Comparison of ENCODE assay signal across 32 cellular contexts in genomic region chr12:75883241-75883640, GRCh38.
DNase-seq lines count a peak whose midpoint lies in the region; ATAC-seq, FAIRE-seq and TF ChIP-seq lines count a peak whose summit lies in the region.
"Had no signal": no experiment of that assay in that cellular context is flagged by ENCODE, and none has a peak within 500 bp of the region (broad histone marks: within the 10 kb centered on the region; RNA-seq: fewer than 3 reads in every experiment).

No MANE protein-coding gene starts in this region.

- H3K4me3 Mint-ChIP-seq in glutamatergic neuron (ENCODE audit: unreplicated experiment), result peak overlapping the region; percentile 2
- H3K4me3 Mint-ChIP-seq: activated naive CD4-positive, alpha-beta T cell treated with anti-CD3 and anti-CD28 coated beads, Interleukin-2, amount 10 ng/mL, durations not matched to agents 7 days and 5 days; activated T-helper 17 cell treated with anti-CD3 and anti-CD28 coated beads, Interleukin-2, amount 50 U/mL, for 72 hours; CD8-positive, alpha-beta T cell; endodermal cell; natural killer cell treated with Interleukin-12 subunit alpha and Interleukin-12 subunit beta and Interleukin-15 and Interleukin-18, amount 100 ng/mL, for 72 hours; T-helper 2 cell treated with Interferon-gamma antibody and Interleukin-4, amounts not matched to agents 5 μg/mL and 100 μg/mL, for 36 hours had no signal

- H3K79me1 ChIP-seq in IMR-90 (ENCODE audit: low read depth in 1 of 2, low read length in 2 of 2), result no peaks in the 10 kb centered on the region

- peak overlapping the region; percentile 81; the same call in 2 of the 3 replicates for H2BK15ac ChIP-seq in IMR-90 (ENCODE audit: low read depth, low read length)

- 51% methylated on average over 2 of the region's 3 CpGs; no CpG with 5 or more reads in 1 of the 2 experiments for WGBS in IMR-90 (ENCODE audit: extremely low coverage in 2 of 2, insufficient read length in 1 of 2), 2 experiments
- 49 to 77% (median 61%) methylated on average over 3 of the region's 3 CpGs for WGBS in spleen, 5 donors

- no TSS peak for BruUV-seq in IMR-90 (replicated peaks; lab: Mats Ljungman, UMichigan)

- H3K4me2 ChIP-seq in IMR-90 (ENCODE audit: low read depth, low read length), result no peak overlapping the region

- peaks cover 32% of the 10 kb centered on the region for H3K4me1 Mint-ChIP-seq in glutamatergic neuron (ENCODE audit: low read depth, unreplicated experiment)
- H3K4me1 Mint-ChIP-seq: activated naive CD4-positive, alpha-beta T cell treated with anti-CD3 and anti-CD28 coated beads, Interleukin-2, amount 10 ng/mL, durations not matched to agents 7 days and 5 days; activated T-helper 17 cell treated with anti-CD3 and anti-CD28 coated beads, Interleukin-2, amount 50 U/mL, for 72 hours had no signal

- no peak overlapping the region for H3K14ac ChIP-seq in IMR-90 (replicated peaks; ENCODE audit: low read depth, low read length)

- no peak overlapping the region for H3K27ac ChIP-seq in IMR-90 (ENCODE audit: insufficient read depth, low read length)
- no peak overlapping the region for H3K27ac ChIP-seq in spleen
- H3K27ac ChIP-seq in kidney (ENCODE audit: low read depth in 2 of 2, low read length in 2 of 2), result no peak overlapping the region
- H3K27ac ChIP-seq: brain microvascular endothelial cell, heart left ventricle, tibial artery had no signal

- 0 out of 2 replicates have a peak overlapping the region, but pooled peaks have one; percentile 11 for H2BK120ac ChIP-seq in IMR-90 (ENCODE audit: low read depth, low read length)

- no peak overlapping the region for H2BK5ac ChIP-seq in IMR-90 (ENCODE audit: low read depth, low read length, poor library complexity, severe bottlenecking)

- H3K27me3 ChIP-seq in IMR-90 (ENCODE audit: control insufficient read depth, insufficient read depth, low read length) (no peaks in the 10 kb centered on the region), spleen (replicated peaks in 1 of 7) (no peaks in the 10 kb centered on the region)
- H3K27me3 ChIP-seq: adrenal gland, BE2C, brain microvascular endothelial cell, heart left ventricle, tibial artery had no signal

- dilution Hi-C loops in IMR-90 (cut with HindIII; ENCODE audit: low sequenced_read_pairs, unreplicated experiment), result no loop called here

- no peak overlapping the region for H3K56ac ChIP-seq in IMR-90 (ENCODE audit: extremely low read depth, insufficient read depth, low read length)

- no peak for ATAC-seq in IMR-90 (ENCODE audit: low read depth)
- no peak for ATAC-seq in HG02642 (IDR thresholded peaks at IDR 0.05; ENCODE audit: poor library complexity, unreplicated experiment)
- ATAC-seq: activated T-helper 17 cell treated with anti-CD3 and anti-CD28 coated beads, Interleukin-2, amount 50 U/mL, for 72 hours; CD8-positive, alpha-beta T cell; esophagus mucosa; heart left ventricle; natural killer cell treated with Interleukin-12 subunit alpha and Interleukin-12 subunit beta and Interleukin-15 and Interleukin-18, amount 100 ng/mL, for 72 hours had no signal

- H3K27me3 Mint-ChIP-seq in glutamatergic neuron (ENCODE audit: unreplicated experiment), result no peaks in the 10 kb centered on the region

- no peaks in the 10 kb centered on the region for H3K9me3 ChIP-seq in IMR-90 (ENCODE audit: control insufficient read depth, insufficient read depth, low read length)
- H3K9me3 ChIP-seq in spleen, result no peaks in the 10 kb centered on the region
- H3K9me3 ChIP-seq in kidney (ENCODE audit: control insufficient read depth in 1 of 2, low read length in 2 of 2), result no peaks in the 10 kb centered on the region
- H3K9me3 ChIP-seq: adrenal gland, BE2C, heart left ventricle, tibial artery had no signal

- H2AK9ac ChIP-seq in IMR-90 (replicated peaks; ENCODE audit: low read depth, low read length, poor library complexity), result no peak overlapping the region

- in situ Hi-C loops in IMR-90 (cut with MboI; ENCODE audit: low sequenced_read_pairs), result no loop called here

- no peak overlapping the region for H4K5ac ChIP-seq in IMR-90 (ENCODE audit: low read depth, low read length)

- no peak overlapping the region for H3K27ac Mint-ChIP-seq in glutamatergic neuron (ENCODE audit: unreplicated experiment)
- H3K27ac Mint-ChIP-seq: activated naive CD4-positive, alpha-beta T cell treated with anti-CD3 and anti-CD28 coated beads, Interleukin-2, amount 10 ng/mL, durations not matched to agents 7 days and 5 days; activated T-helper 17 cell treated with anti-CD3 and anti-CD28 coated beads, Interleukin-2, amount 50 U/mL, for 72 hours; CD8-positive, alpha-beta T cell; endodermal cell; natural killer cell treated with Interleukin-12 subunit alpha and Interleukin-12 subunit beta and Interleukin-15 and Interleukin-18, amount 100 ng/mL, for 72 hours; T-helper 2 cell treated with Interferon-gamma antibody and Interleukin-4, amounts not matched to agents 5 μg/mL and 100 μg/mL, for 36 hours had no signal

- H4K8ac ChIP-seq in IMR-90 (ENCODE audit: low read depth in 2 of 2, low read length in 2 of 2), result no peak overlapping the region; a peak in 1 of 4 replicates

- H4K91ac ChIP-seq in IMR-90 (ENCODE audit: insufficient read depth, low read depth, low read length), result peak overlapping the region; percentile 25; the same call in 1 of the 2 replicates

- H3K4me1 ChIP-seq in IMR-90 (ENCODE audit: control insufficient read depth, insufficient read depth, low read length) (no peaks in the 10 kb centered on the region), spleen (no peaks in the 10 kb centered on the region), kidney (ENCODE audit: control insufficient read depth in 1 of 2, insufficient read depth in 1 of 2, low read depth in 1 of 2, low read length in 2 of 2) (no peaks in the 10 kb centered on the region)
- H3K4me1 ChIP-seq: BE2C, tibial artery had no signal

- TF ChIP-seq CTCF in IMR-90 (conservative IDR thresholded peaks at IDR 0.05; ENCODE audit: low read depth, low read length) (no peak), glutamatergic neuron (IDR thresholded peaks at IDR 0.05; ENCODE audit: partially characterized antibody, unreplicated experiment) (no peak), spleen (IDR thresholded peaks at IDR 0.05 in 8 of 11, conservative IDR thresholded peaks at IDR 0.05 in 3 of 11) (no peak), kidney (IDR thresholded peaks at IDR 0.05; ENCODE audit: borderline replicate concordance, extremely low read depth, insufficient read depth) (no peak)

- POLR2A ChIA-PET in IMR-90 (lab: Charles Lee; ENCODE audit: unreplicated experiment), result no interaction called here

- no peak overlapping the region for H3K18ac ChIP-seq in IMR-90 (ENCODE audit: low read depth, low read length)

- H3K36me3 Mint-ChIP-seq in glutamatergic neuron (ENCODE audit: unreplicated experiment), result no peaks in the 10 kb centered on the region
- H3K36me3 Mint-ChIP-seq: activated naive CD4-positive, alpha-beta T cell treated with anti-CD3 and anti-CD28 coated beads, Interleukin-2, amount 10 ng/mL, durations not matched to agents 7 days and 5 days; CD8-positive, alpha-beta T cell; natural killer cell treated with Interleukin-12 subunit alpha and Interleukin-12 subunit beta and Interleukin-15 and Interleukin-18, amount 100 ng/mL, for 72 hours had no signal

- H3K36me3 ChIP-seq in IMR-90 (ENCODE audit: control insufficient read depth, insufficient read depth, low read length) (no peaks in the 10 kb centered on the region), spleen (no peaks in the 10 kb centered on the region), kidney (ENCODE audit: control insufficient read depth in 1 of 2, insufficient read depth in 2 of 2, low read length in 2 of 2) (no peaks in the 10 kb centered on the region)
- H3K36me3 ChIP-seq: adrenal gland, BE2C, brain microvascular endothelial cell, heart left ventricle, tibial artery had no signal

- DNase-seq in DMS 273 treated with DMSO at 0.1 percent for 48 hours (lab: John Stamatoyannopoulos, UW), result peak; percentile 5
- DNase-seq in IMR-90, result no peak
- peak; percentile 76 for DNase-seq in NCI-H82 (lab: John Stamatoyannopoulos, UW)
- no peak for DNase-seq in glutamatergic neuron
- no peak for DNase-seq in spleen
- DNase-seq in kidney, result no peak
- DNase-seq: activated CD4-positive, alpha-beta T cell treated with anti-CD3 and anti-CD28 coated beads for 4 hours; activated naive CD4-positive, alpha-beta T cell treated with anti-CD3 and anti-CD28 coated beads, Interleukin-2, amount 10 ng/mL, durations not matched to agents 7 days and 5 days; adrenal gland; BE2C; brain microvascular endothelial cell; CD8-positive, alpha-beta T cell; cerebellar nuclear complex; dermis blood vessel endothelial cell; DMS153; endodermal cell; foreskin fibroblast; GDM1; heart left ventricle; MV-4-11; NCI-H1436; NCI-H2107; NCI-H510A treated with DMSO at 0.1 percent for 48 hours; occipital lobe; stimulated activated CD4-positive, alpha-beta T cell treated with anti-CD3 and anti-CD28 coated beads, Interleukin-15, amount 100 ng/mL, for 24 hours; stimulated activated CD4-positive, alpha-beta T cell treated with anti-CD3 and anti-CD28 coated beads, Interleukin-4, amount 100 ng/mL, for 4 hours; tibial artery had no signal

- H2AK5ac ChIP-seq in IMR-90 (ENCODE audit: low read depth, low read length), result peak overlapping the region; percentile 68; the same call in 1 of the 2 replicates

- H3K4ac ChIP-seq in IMR-90 (ENCODE audit: low read depth, low read length), result peak overlapping the region; percentile 18

- CTCF ChIA-PET in IMR-90 (lab: Yijun Ruan, JAX), result no interaction called here

- 0 out of 2 replicates have a peak overlapping the region, but pooled peaks have one; percentile 11 for H3K23ac ChIP-seq in IMR-90 (ENCODE audit: low read depth, low read length)

- no peak for TF ChIP-seq RAD21 in IMR-90 (IDR thresholded peaks at IDR 0.05; ENCODE audit: low read length)

- peaks cover 2% of the 10 kb centered on the region; the same call in 1 of the 2 replicates for H3K9me1 ChIP-seq in IMR-90 (ENCODE audit: insufficient read depth, low read length)

- H4K20me1 ChIP-seq in IMR-90 (ENCODE audit: insufficient read depth, low read length), result no peaks in the 10 kb centered on the region

- H3K4me3 ChIP-seq in IMR-90 (ENCODE audit: insufficient read depth, low read depth, low read length), result no peak overlapping the region
- H3K4me3 ChIP-seq in spleen, result no peak overlapping the region
- H3K4me3 ChIP-seq in kidney (ENCODE audit: low read length in 2 of 2), result no peak overlapping the region
- H3K4me3 ChIP-seq: adrenal gland, heart left ventricle, tibial artery had no signal

- H2AFZ ChIP-seq in IMR-90 (replicated peaks; ENCODE audit: low read length, poor library complexity), result no peak overlapping the region

- intact Hi-C loops in IMR-90 (cut with micrococcal nuclease) (loop anchor here (5.0 kb wide), 1 partner anchor 49 kb away; no protein-coding TSS in a partner anchor), spleen (cut with DNase I; ENCODE audit: low total_unique reads) (no loop called here), kidney (cut with DNase I) (no loop called here)

- no peak for TF ChIP-seq POLR2A in IMR-90 (IDR thresholded peaks at IDR 0.05; ENCODE audit: low read depth, low read length)
- no peak for TF ChIP-seq POLR2A in spleen (IDR thresholded peaks at IDR 0.05)

- H3K9ac ChIP-seq in IMR-90 (ENCODE audit: low read depth, low read length) (no peak overlapping the region), kidney (ENCODE audit: low read length in 2 of 2) (no peak overlapping the region)

- peaks cover 5% of the 10 kb centered on the region for H3K9me3 Mint-ChIP-seq in glutamatergic neuron (ENCODE audit: unreplicated experiment)
- H3K9me3 Mint-ChIP-seq: activated naive CD4-positive, alpha-beta T cell treated with anti-CD3 and anti-CD28 coated beads, Interleukin-2, amount 10 ng/mL, durations not matched to agents 7 days and 5 days; activated T-helper 17 cell treated with anti-CD3 and anti-CD28 coated beads, Interleukin-2, amount 50 U/mL, for 72 hours; CD8-positive, alpha-beta T cell; endodermal cell; T-helper 2 cell treated with Interferon-gamma antibody and Interleukin-4, amounts not matched to agents 5 μg/mL and 100 μg/mL, for 36 hours had no signal

- H2BK20ac ChIP-seq in IMR-90 (ENCODE audit: low read depth, low read length), result peak overlapping the region; percentile 12; the same call in 1 of the 2 replicates

- FAIRE-seq in kidney (lab: Jason Lieb, UNC), result no peak

Comparison
In these comparisons a context has a peak if more than half of its experiments do, and no peak if none do; other contexts are left out.
1. DNase-seq: peak in DMS 273 treated with DMSO at 0.1 percent for 48 hours (single experiment) and NCI-H82 (single experiment); none in IMR-90 (single experiment), glutamatergic neuron (single experiment), spleen (single experiment) and kidney (single experiment).